Comparison of ENCODE assay signal across 2 cellular contexts in genomic region chr10:50219200-50219599, GRCh38.
A peak's percentile ranks its signal among the peaks of the same experiment; 100 is the strongest.
TF ChIP-seq lines count a peak whose summit lies in the region.

No MANE protein-coding gene starts in this region.

TF ChIP-seq in HepG2, 621 proteins besides CTCF, POLR2A, EP300 and RAD21 (continues in another document):
- TF ChIP-seq PITX1 (CRISPR knock-in tag; IDR thresholded peaks at IDR 0.05) (0 out of 2 replicates have a peak, but pooled peaks have one; percentile 25), RXRB (CRISPR knock-in tag; IDR thresholded peaks at IDR 0.05; ENCODE audit: borderline replicate concordance) (peak; percentile 17; the same call in 1 of the 2 replicates), JUN (CRISPR knock-in tag; IDR thresholded peaks at IDR 0.05) (no peak), BCL6 (CRISPR knock-in tag; IDR thresholded peaks at IDR 0.05) (peak; percentile 17; the same call in 1 of the 2 replicates), ZNF124 (CRISPR knock-in tag; IDR thresholded peaks at IDR 0.05) (no peak), ZSCAN30 (CRISPR knock-in tag; IDR thresholded peaks at IDR 0.05) (0 out of 2 replicates have a peak, but pooled peaks have one; percentile 45), RFX1 (IDR thresholded peaks at IDR 0.05) (no peak), SOX6 (IDR thresholded peaks at IDR 0.05) (no peak), SOX6 (CRISPR knock-in tag; IDR thresholded peaks at IDR 0.05) (peak; percentile 43; the same call in 1 of the 2 replicates), ZNF710 (CRISPR knock-in tag; IDR thresholded peaks at IDR 0.05; ENCODE audit: borderline replicate concordance) (no peak), HNF4G (IDR thresholded peaks at IDR 0.05; ENCODE audit: borderline replicate concordance, low read depth, low read length) (0 out of 2 replicates have a peak, but pooled peaks have one; percentile 12), HNF4G (CRISPR knock-in tag; IDR thresholded peaks at IDR 0.05; ENCODE audit: borderline replicate concordance, low read depth) (no peak), NFIC (IDR thresholded peaks at IDR 0.05; ENCODE audit: low read length) (0 out of 2 replicates have a peak, but pooled peaks have one; percentile 24), SAP130 (CRISPR knock-in tag; IDR thresholded peaks at IDR 0.05; ENCODE audit: low read depth) (0 out of 2 replicates have a peak, but pooled peaks have one; percentile 25), RXRA (CRISPR knock-in tag; IDR thresholded peaks at IDR 0.05) (0 out of 2 replicates have a peak, but pooled peaks have one; percentile 39), SOX13 (IDR thresholded peaks at IDR 0.05) (no peak), SOX13 (CRISPR knock-in tag; conservative IDR thresholded peaks at IDR 0.05 in 1 of 2, IDR thresholded peaks at IDR 0.05 in 1 of 2) (peak in 1 of 2 experiments; percentile 49; a peak in 1 of 4 replicates), ZNF644 (CRISPR knock-in tag; IDR thresholded peaks at IDR 0.05; ENCODE audit: low read depth) (peak; percentile 29; the same call in 1 of the 2 replicates), GATAD2A (CRISPR knock-in tag; IDR thresholded peaks at IDR 0.05) (peak; percentile 16; the same call in 1 of the 2 replicates), ISL2 (CRISPR knock-in tag; IDR thresholded peaks at IDR 0.05) (peak; percentile 49; the same call in 1 of the 2 replicates), MIXL1 (CRISPR knock-in tag; IDR thresholded peaks at IDR 0.05) (0 out of 2 replicates have a peak, but pooled peaks have one; percentile 9), TCF7 (IDR thresholded peaks at IDR 0.05; ENCODE audit: low read depth) (0 out of 2 replicates have a peak, but pooled peaks have one; percentile 12), ELF1 (CRISPR knock-in tag; IDR thresholded peaks at IDR 0.05) (no peak), ARID5B (CRISPR knock-in tag; IDR thresholded peaks at IDR 0.05) (peak; percentile 36; the same call in 1 of the 2 replicates), SOX5 (CRISPR knock-in tag; IDR thresholded peaks at IDR 0.05; ENCODE audit: borderline replicate concordance) (peak; percentile 24; the same call in 1 of the 2 replicates), ZNF234 (CRISPR knock-in tag; conservative IDR thresholded peaks at IDR 0.05) (peak; percentile 99), RARA (CRISPR knock-in tag; IDR thresholded peaks at IDR 0.05) (peak; percentile 16; the same call in 1 of the 2 replicates), NR2F6 (IDR thresholded peaks at IDR 0.05) (no peak), NR2F6 (CRISPR knock-in tag; IDR thresholded peaks at IDR 0.05) (no peak), NCOA2 (CRISPR knock-in tag; IDR thresholded peaks at IDR 0.05) (peak; percentile 34; the same call in 1 of the 2 replicates), CBFB (CRISPR knock-in tag; IDR thresholded peaks at IDR 0.05) (no peak), HDAC2 (CRISPR knock-in tag; IDR thresholded peaks at IDR 0.05) (0 out of 2 replicates have a peak, but pooled peaks have one; percentile 11)

TF ChIP-seq in H1, 55 proteins besides CTCF, POLR2A, EP300 and RAD21:
- TF ChIP-seq RXRA (IDR thresholded peaks at IDR 0.05; ENCODE audit: insufficient read depth, low read depth, low read length): no peak
- no peak for TF ChIP-seq MAX (IDR thresholded peaks at IDR 0.05)
- TF ChIP-seq KDM5A (IDR thresholded peaks at IDR 0.05; ENCODE audit: low read length): no peak
- no peak for TF ChIP-seq ZNF274 (IDR thresholded peaks at IDR 0.05; ENCODE audit: borderline replicate concordance, extremely low read depth, low read length)
- no peak for TF ChIP-seq TEAD4 (IDR thresholded peaks at IDR 0.05; ENCODE audit: low read depth, low read length)
- TF ChIP-seq ATF2 (IDR thresholded peaks at IDR 0.05; ENCODE audit: low read length): no peak
- TF ChIP-seq ATF3 (IDR thresholded peaks at IDR 0.05; ENCODE audit: insufficient read depth, low read depth, low read length): no peak
- no peak for TF ChIP-seq YY1 (IDR thresholded peaks at IDR 0.05; ENCODE audit: low read depth, low read length)
- TF ChIP-seq BCL11A (IDR thresholded peaks at IDR 0.05; ENCODE audit: low read depth in 2 of 2, low read length in 2 of 2): no peak
- TF ChIP-seq GABPA (IDR thresholded peaks at IDR 0.05; ENCODE audit: borderline replicate concordance, insufficient read depth, low read length): no peak
- TF ChIP-seq RNF2 (IDR thresholded peaks at IDR 0.05; ENCODE audit: borderline replicate concordance, low read depth, low read length, missing control alignments, poor library complexity, severe bottlenecking): no peak
- no peak for TF ChIP-seq CHD7 (IDR thresholded peaks at IDR 0.05; ENCODE audit: insufficient replicate concordance, low read length)
- no peak for TF ChIP-seq SIX5 (IDR thresholded peaks at IDR 0.05; ENCODE audit: low read depth, low read length)
- no peak for TF ChIP-seq CBX5 (IDR thresholded peaks at IDR 0.05; ENCODE audit: low read depth, low read length)
- TF ChIP-seq TAF1 (IDR thresholded peaks at IDR 0.05; ENCODE audit: low read depth, low read length): no peak
